Comparison of ENCODE assay signal across 7 cellular contexts in genomic region chr5:146447734-146448380, GRCh38. TPM values are rescaled to one million over a fixed set of nuclear protein-coding genes. Genes with fewer than 3 reads are reported as not detected.
DNase-seq lines count a peak whose midpoint lies in the region; ATAC-seq and TF ChIP-seq lines count a peak whose summit lies in the region.

No MANE protein-coding gene starts in this region.

- H3K4me1 Mint-ChIP-seq in activated CD8-positive, alpha-beta T cell treated with anti-CD3 and anti-CD28 coated beads, Interleukin-2, amount 10 ng/mL, durations not matched to agents 7 days and 5 days (ENCODE audit: low read depth), result peaks cover 31% of the 10 kb centered on the region

- peak overlapping the region; percentile 98 for H3K27ac Mint-ChIP-seq in activated CD8-positive, alpha-beta T cell treated with anti-CD3 and anti-CD28 coated beads, Interleukin-2, amount 10 ng/mL, durations not matched to agents 7 days and 5 days

- no peaks in the 10 kb centered on the region for H3K36me3 ChIP-seq in gastrocnemius medialis

- no peaks in the 10 kb centered on the region for H3K9me3 Mint-ChIP-seq in activated CD8-positive, alpha-beta T cell treated with anti-CD3 and anti-CD28 coated beads, Interleukin-2, amount 10 ng/mL, durations not matched to agents 7 days and 5 days (ENCODE audit: insufficient read depth)

- TF ChIP-seq CTCF in GM12875 (IDR thresholded peaks at IDR 0.05; ENCODE audit: borderline replicate concordance, insufficient read depth, low read depth, low read length) (no peak), foreskin fibroblast (IDR thresholded peaks at IDR 0.05; ENCODE audit: low read depth, low read length) (no peak), gastrocnemius medialis (IDR thresholded peaks at IDR 0.05 in 4 of 5, conservative IDR thresholded peaks at IDR 0.05 in 1 of 5) (no peak)

- peak overlapping the region; percentile 100 for H3K4me3 ChIP-seq in GM12875 (ENCODE audit: low read depth, low read length)
- peak overlapping the region; percentile 89 to 93 for H3K4me3 ChIP-seq in foreskin fibroblast (ENCODE audit: low read depth in 1 of 2, low read length in 2 of 2)
- peak overlapping the region; percentile 79 to 100 (median 91) for H3K4me3 ChIP-seq in gastrocnemius medialis

- POLR2A ChIA-PET in activated CD8-positive, alpha-beta T cell treated with anti-CD3 and anti-CD28 coated beads, Interleukin-2, amount 10 ng/mL, durations not matched to agents 7 days and 5 days (lab: Charles Lee), result interaction anchor here (1.5 kb wide), 1 partner anchor 245 kb away, joined by 4 read pairs; the partner anchor contains the start of gene RBM27

- in situ Hi-C loops in gastrocnemius medialis (cut with MboI; ENCODE audit: low sequenced_read_pairs in 4 of 4), result loop anchor here in 3 of 4 donors (25.0 kb wide), 1 partner anchor 261 kb away; the partner anchor contains the start of gene LARS1 (in 3 of the 3)

- no peak for TF ChIP-seq POLR2A in gastrocnemius medialis (IDR thresholded peaks at IDR 0.05)

- H3K36me3 Mint-ChIP-seq in activated CD8-positive, alpha-beta T cell treated with anti-CD3 and anti-CD28 coated beads, Interleukin-2, amount 10 ng/mL, durations not matched to agents 7 days and 5 days (ENCODE audit: low read depth), result peaks cover 13% of the 10 kb centered on the region

- CTCF ChIA-PET in activated CD8-positive, alpha-beta T cell treated with anti-CD3 and anti-CD28 coated beads, Interleukin-2, amount 10 ng/mL, durations not matched to agents 7 days and 5 days (lab: Charles Lee), result interaction anchor here (1.6 kb wide), 1 partner anchor 28 kb away, joined by 5 read pairs; no protein-coding TSS in a partner anchor

- peaks cover 35 to 40% of the 10 kb centered on the region in 2 donors for H3K4me1 ChIP-seq in gastrocnemius medialis

- no peaks in the 10 kb centered on the region for H3K27me3 ChIP-seq in gastrocnemius medialis

- ATAC-seq in GM21786 (IDR thresholded peaks at IDR 0.05; ENCODE audit: unreplicated experiment) (peak; percentile 4), gastrocnemius medialis (no peak)
- ATAC-seq in activated CD8-positive, alpha-beta T cell treated with anti-CD3 and anti-CD28 coated beads, Interleukin-2, amount 10 ng/mL, durations not matched to agents 7 days and 5 days, result peak; percentile 43

- peak; percentile 36 to 49 for DNase-seq in Kasumi-1 (lab: John Stamatoyannopoulos, UW)
- peak; percentile 58 for DNase-seq in activated CD8-positive, alpha-beta T cell treated with anti-CD3 and anti-CD28 coated beads, Interleukin-2, amount 10 ng/mL, durations not matched to agents 7 days and 5 days
- DNase-seq in foreskin fibroblast, result peak in 1 of 2 donors; percentile 59
- no peak for DNase-seq in gastrocnemius medialis
- no peak for DNase-seq in anterior cingulate cortex (lab: John Stamatoyannopoulos, UW)

- peaks cover 4% of the 10 kb centered on the region for H3K27me3 Mint-ChIP-seq in activated CD8-positive, alpha-beta T cell treated with anti-CD3 and anti-CD28 coated beads, Interleukin-2, amount 10 ng/mL, durations not matched to agents 7 days and 5 days (ENCODE audit: low read depth)

- intact Hi-C loops in gastrocnemius medialis (cut with DNase I; ENCODE audit: low total_unique reads), result loop anchor here (1.0 kb wide), 1 partner anchor 266 kb away; the partner anchor contains the start of gene LARS1

- no peaks in the 10 kb centered on the region for H3K9me3 ChIP-seq in gastrocnemius medialis

- peak overlapping the region; percentile 90 to 96 (median 94) for H3K27ac ChIP-seq in gastrocnemius medialis

- H3K4me3 Mint-ChIP-seq in activated CD8-positive, alpha-beta T cell treated with anti-CD3 and anti-CD28 coated beads, Interleukin-2, amount 10 ng/mL, durations not matched to agents 7 days and 5 days, result peak overlapping the region; percentile 95

RNA-seq across cellular contexts. Expression of gene TCERG1, which starts 0.7 kb away (rescaled TPM):
- total RNA-seq in activated CD8-positive, alpha-beta T cell treated with anti-CD3 and anti-CD28 coated beads, Interleukin-2, amount 10 ng/mL, durations not matched to agents 7 days and 5 days, result 10 to 100 TPM; 86.5 to 94.0 TPM
- 10 to 100 TPM; 18.0 to 53.9 (median 41.8) TPM for total RNA-seq in gastrocnemius medialis

Comparison
In these comparisons a context has a peak if more than half of its experiments do, and no peak if none do; other contexts are left out.
1. ATAC-seq: peak in GM21786 (single experiment) and activated CD8-positive, alpha-beta T cell treated with anti-CD3 and anti-CD28 coated beads, Interleukin-2, amount 10 ng/mL, durations not matched to agents 7 days and 5 days (single experiment); none in gastrocnemius medialis (0 of 2).
2. DNase-seq: peak in Kasumi-1 (2 of 2) and activated CD8-positive, alpha-beta T cell treated with anti-CD3 and anti-CD28 coated beads, Interleukin-2, amount 10 ng/mL, durations not matched to agents 7 days and 5 days (single experiment); none in gastrocnemius medialis (0 of 2) and anterior cingulate cortex (0 of 58).
3. Peak in every context shown above with its lines, with median percentiles within 50 percentile points of each other: H3K4me3 ChIP-seq.